Comparison of ENCODE assay signal across 8 cellular contexts in genomic region chr19:6424939-6425731, GRCh38. TPM values are rescaled to one million over a fixed set of nuclear protein-coding genes. Genes with fewer than 3 reads are reported as not detected.
DNase-seq lines count a peak whose midpoint lies in the region; ATAC-seq and TF ChIP-seq lines count a peak whose summit lies in the region.

No MANE protein-coding gene starts in this region.

- H4K20me1 ChIP-seq in KMS-11 (ENCODE audit: insufficient read depth): peaks cover 22% of the 10 kb centered on the region

- H2AFZ ChIP-seq in KMS-11 (ENCODE audit: low read depth): peak overlapping the region; percentile 73; the same call in 1 of the 2 replicates

- DNase-seq in DMS79 treated with DMSO at 0.1 percent for 48 hours (lab: John Stamatoyannopoulos, UW): peak; percentile 99
- DNase-seq in activated T-cell treated with anti-CD3 and anti-CD28 coated beads, Interleukin-2, amount 50 U/mL, for 48 hours: peak; percentile 98 to 99
- peak; percentile 100 for DNase-seq in myocyte (ENCODE audit: low read depth)
- DNase-seq in stimulated activated CD8-positive, alpha-beta memory T cell treated with anti-CD3 and anti-CD28 coated beads, Interleukin-7, amount 100 ng/mL, for 24 hours (ENCODE audit: low read depth): peak; percentile 97

- H3K4me1 ChIP-seq in KMS-11 (ENCODE audit: low read depth, poor library complexity, severe bottlenecking): peaks cover 20% of the 10 kb centered on the region

- no peaks in the 10 kb centered on the region; the same call in 1 of the 2 replicates for H3K27me3 ChIP-seq in KMS-11 (ENCODE audit: insufficient read depth, low read depth)

- no peak overlapping the region; the same call in 1 of the 2 replicates for H3K4me2 ChIP-seq in KMS-11

- no peak overlapping the region for H3K4me3 ChIP-seq in KMS-11 (IDR thresholded peaks at IDR 0.05; ENCODE audit: insufficient read depth, low read depth, low read length)

- ATAC-seq in GM21786 (IDR thresholded peaks at IDR 0.05; ENCODE audit: unreplicated experiment) (peak; percentile 83), esophagus mucosa (peak; percentile 95)

- TF ChIP-seq CTCF in KMS-11 (conservative IDR thresholded peaks at IDR 0.05; ENCODE audit: low read depth, low read length): no peak

- peak overlapping the region; percentile 46; the same call in 1 of the 2 replicates for H3K27ac ChIP-seq in KMS-11

- peaks cover 1% of the 10 kb centered on the region; the same call in 1 of the 2 replicates for H3K36me3 ChIP-seq in KMS-11 (ENCODE audit: insufficient read depth)

- H3K9ac ChIP-seq in KMS-11: peak overlapping the region; percentile 34; the same call in 1 of the 2 replicates

- H3K79me2 ChIP-seq in KMS-11 (ENCODE audit: insufficient read depth, low read depth): peaks cover 40% of the 10 kb centered on the region

TF ChIP-seq in PFSK-1, 5 proteins besides CTCF, POLR2A, EP300 and RAD21:
- peak; percentile 41 for TF ChIP-seq FOXP2 (optimal IDR thresholded peaks at IDR 0.05; ENCODE audit: borderline replicate concordance, extremely low read depth, extremely low read length, insufficient read depth)
- no peak; the same call in 1 of the 2 replicates for TF ChIP-seq POLR2AphosphoS5 (IDR thresholded peaks at IDR 0.05; ENCODE audit: low read depth, low read length)
- no peak for TF ChIP-seq TAF1 (IDR thresholded peaks at IDR 0.05; ENCODE audit: borderline replicate concordance, insufficient read depth, low read length)
- TF ChIP-seq REST (IDR thresholded peaks at IDR 0.05; ENCODE audit: insufficient read depth in 1 of 2, low read depth in 2 of 2, low read length in 2 of 2): no peak

RNA-seq across cellular contexts. Expression of gene KHSRP, which starts 0.5 kb away (rescaled TPM):
- 395 TPM for polyA plus RNA-seq in PFSK-1 (2012; ENCODE audit: insufficient read length, low read depth)
- 148 TPM for total RNA-seq in esophagus mucosa
- total RNA-seq in myocyte: 75.7 and 87.6 TPM in 2 replicates
- polyA plus RNA-seq in myocyte (2012): 152 TPM

RNA-seq across cellular contexts. Expression of gene SLC25A41, which starts 8.4 kb away (rescaled TPM):
- polyA plus RNA-seq in PFSK-1 (2012; ENCODE audit: insufficient read length, low read depth): 1.0 TPM
- 0.36 TPM for total RNA-seq in esophagus mucosa
- total RNA-seq in myocyte: not detected in 2 replicates
- 0.21 TPM for polyA plus RNA-seq in myocyte (2012)

RNA-seq across cellular contexts. Expression of gene GTF2F1, which starts 32.2 kb away (rescaled TPM):
- polyA plus RNA-seq in PFSK-1 (2012; ENCODE audit: insufficient read length, low read depth): 193 TPM
- total RNA-seq in esophagus mucosa: 32.6 TPM
- total RNA-seq in myocyte: 49.7 and 52.8 TPM in 2 replicates
- 61.7 TPM for polyA plus RNA-seq in myocyte (2012)

RNA-seq across cellular contexts. Expression of gene SLC25A23, which starts 34.5 kb away (rescaled TPM):
- polyA plus RNA-seq in PFSK-1 (2012; ENCODE audit: insufficient read length, low read depth): 46.7 TPM
- total RNA-seq in esophagus mucosa (31.1 TPM), myocyte (29.9 and 33.9 TPM in 2 replicates)
- 33.5 TPM for polyA plus RNA-seq in myocyte (2012)

RNA-seq across cellular contexts. Expression of gene CRB3, which starts 38.9 kb away (rescaled TPM):
- polyA plus RNA-seq in PFSK-1 (2012; ENCODE audit: insufficient read length, low read depth): not detected
- total RNA-seq in esophagus mucosa: 37.3 TPM
- not detected in 2 replicates for total RNA-seq in myocyte
- 0.11 TPM for polyA plus RNA-seq in myocyte (2012)
